8 cellular contexts compared by ENCODE assay signal in genomic region chr3:125437631-125438435, GRCh38.
DNase-seq lines count a peak whose midpoint lies in the region; ATAC-seq, FAIRE-seq and TF ChIP-seq lines count a peak whose summit lies in the region.

No MANE protein-coding gene starts in this region.

- H3K9me3 ChIP-seq in small intestine (ENCODE audit: control insufficient read depth, low read depth): no peaks in the 10 kb centered on the region

- H3K4me3 ChIP-seq in small intestine (ENCODE audit: low read depth in 1 of 2, low read length in 2 of 2): no peak overlapping the region

- no peaks in the 10 kb centered on the region for H3K36me3 ChIP-seq in small intestine (ENCODE audit: control insufficient read depth in 2 of 2, insufficient read depth in 2 of 2, low read length in 2 of 2)

- WGBS in small intestine, 3 donors: 24 to 44% (median 39%) methylated on average over 9 of the region's 9 CpGs

- H3K4me1 ChIP-seq in small intestine (ENCODE audit: control insufficient read depth in 2 of 2, insufficient read depth in 1 of 2, low read depth in 1 of 2, low read length in 1 of 2): peaks cover 2 to 10% of the 10 kb centered on the region in 2 donors

- ATAC-seq in GM21619 (IDR thresholded peaks at IDR 0.05; ENCODE audit: unreplicated experiment) (no peak), GM18870 (IDR thresholded peaks at IDR 0.05; ENCODE audit: unreplicated experiment) (no peak)

- DNase-seq in HEK293T (ENCODE audit: extremely low spot score) (peak; percentile 60), T-helper 2 cell (peak; percentile 18 to 44 (median 25)), astrocyte of the hippocampus (ENCODE audit: low read depth, low spot score) (peak; percentile 69), hippocampal formation (lab: John Stamatoyannopoulos, UW) (peak; percentile 7 to 19), small intestine (peak; percentile 48)

- CTCF ChIA-PET in HEK293T (lab: Yijun Ruan, JAX): interaction anchor here (0.5 to 1.1 kb wide), 4 partner anchors 27 to 651 kb away, joined by 3 to 6 read pairs (median 4); no protein-coding TSS in a partner anchor

- no peaks in the 10 kb centered on the region for H3K27me3 ChIP-seq in small intestine (ENCODE audit: control insufficient read depth in 2 of 2, insufficient read depth in 2 of 2, low read length in 2 of 2)

- FAIRE-seq in small intestine (lab: Jason Lieb, UNC): no peak

- POLR2A ChIA-PET in HEK293T (lab: Yijun Ruan, JAX): no interaction called here

- H3K27ac ChIP-seq in C4-2B (no peak overlapping the region), small intestine (ENCODE audit: low read depth in 1 of 2, low read length in 1 of 2) (peak overlapping the region in 1 of 2 donors; percentile 58)

- peak; percentile 99 for TF ChIP-seq CTCF in C4-2B (conservative IDR thresholded peaks at IDR 0.05)

TF ChIP-seq in HEK293T, 16 proteins besides CTCF, POLR2A, EP300 and RAD21:
- TF ChIP-seq HDGF (IDR thresholded peaks at IDR 0.05; ENCODE audit: borderline replicate concordance) (no peak), SUZ12 (IDR thresholded peaks at IDR 0.05) (no peak), LEF1 (IDR thresholded peaks at IDR 0.05; ENCODE audit: borderline replicate concordance) (no peak), FOXM1 (IDR thresholded peaks at IDR 0.05; ENCODE audit: borderline replicate concordance) (no peak), L3MBTL2 (conservative IDR thresholded peaks at IDR 0.05) (no peak), FOXK2 (IDR thresholded peaks at IDR 0.05) (no peak), BHLHE40 (IDR thresholded peaks at IDR 0.05; ENCODE audit: borderline replicate concordance) (no peak), SP1 (IDR thresholded peaks at IDR 0.05) (no peak), CTBP1 (IDR thresholded peaks at IDR 0.05; ENCODE audit: borderline replicate concordance) (no peak), ARNT (IDR thresholded peaks at IDR 0.05) (no peak), PKNOX1 (IDR thresholded peaks at IDR 0.05) (no peak), ELF4 (IDR thresholded peaks at IDR 0.05) (no peak), NFRKB (IDR thresholded peaks at IDR 0.05) (no peak), ZNF384 (IDR thresholded peaks at IDR 0.05) (no peak), FOXA1 (IDR thresholded peaks at IDR 0.05) (no peak)

Comparison
In these comparisons a context has a peak if more than half of its experiments do, and no peak if none do; other contexts are left out.
1. DNase-seq: peak in every context shown above with its lines; median percentile 69 in astrocyte of the hippocampus; 60 in HEK293T; 48 in small intestine; 25 in T-helper 2 cell; 13 in hippocampal formation.